In the genomic region with DNA sequence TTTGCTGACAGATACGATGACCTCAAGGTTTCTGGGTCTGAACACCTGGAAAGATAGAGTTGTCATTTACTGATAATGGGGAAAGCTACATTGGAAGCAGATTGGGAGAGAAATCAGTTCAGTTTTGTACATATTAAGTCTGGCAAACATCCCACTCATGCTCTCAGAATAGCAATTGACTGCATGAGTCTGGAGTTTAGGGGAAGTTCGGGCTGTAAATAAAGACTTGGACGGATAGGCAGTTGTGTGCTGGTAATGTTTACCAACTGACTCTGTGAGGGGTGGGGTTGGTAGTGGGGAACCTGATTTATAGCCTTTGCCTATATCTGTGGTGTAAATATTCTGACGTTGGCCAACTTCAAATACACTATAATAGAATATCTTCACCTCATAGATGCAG, we compare ENCODE assay signal across 10 cellular contexts. TPM values are rescaled to one million over a fixed set of nuclear protein-coding genes. Genes with fewer than 3 reads are reported as not detected.
DNase-seq lines count a peak whose midpoint lies in the region; ATAC-seq and TF ChIP-seq lines count a peak whose summit lies in the region.
"Had no signal": no experiment of that assay in that cellular context is flagged by ENCODE, and none has a peak within 500 bp of the region (broad histone marks: within the 10 kb centered on the region; RNA-seq: fewer than 3 reads in every experiment).

No MANE protein-coding gene starts in this region.

- peak overlapping the region; percentile 25 for H3K4me3 Mint-ChIP-seq in natural killer cell

- no peaks in the 10 kb centered on the region for H3K36me3 ChIP-seq in left ventricle myocardium inferior

- H3K9me3 ChIP-seq in left ventricle myocardium inferior (replicated peaks): no peaks in the 10 kb centered on the region

- intact Hi-C loops in left ventricle myocardium inferior (cut with micrococcal nuclease) (no loop called here), left cardiac atrium (cut with DNase I) (no loop called here), natural killer cell (cut with micrococcal nuclease) (no loop called here)

- TF ChIP-seq CTCF in left ventricle myocardium inferior (IDR thresholded peaks at IDR 0.05; ENCODE audit: borderline replicate concordance) (no peak), natural killer cell (IDR thresholded peaks at IDR 0.05) (no peak), foreskin keratinocyte (conservative IDR thresholded peaks at IDR 0.05) (no peak)

- ATAC-seq in left cardiac atrium (no peak), natural killer cell (no peak), foreskin keratinocyte (no peak), GM21447 (IDR thresholded peaks at IDR 0.05; ENCODE audit: unreplicated experiment) (no peak)

- peak overlapping the region in 1 of 2 donors; percentile 41 for H3K27ac Mint-ChIP-seq in natural killer cell

- H3K4me1 ChIP-seq in left ventricle myocardium inferior (peaks cover 94% of the 10 kb centered on the region), foreskin keratinocyte (no peaks in the 10 kb centered on the region)

- H3K27ac ChIP-seq in left ventricle myocardium inferior (replicated peaks) (peak overlapping the region; percentile 97), foreskin keratinocyte (no peak overlapping the region)

- no peaks in the 10 kb centered on the region for H3K36me3 Mint-ChIP-seq in natural killer cell

- H3K27me3 Mint-ChIP-seq in natural killer cell (ENCODE audit: low read depth in 2 of 2): no peaks in the 10 kb centered on the region

- no peaks in the 10 kb centered on the region for H3K27me3 ChIP-seq in left ventricle myocardium inferior (ENCODE audit: low read depth)
- H3K27me3 ChIP-seq in foreskin keratinocyte: no peaks in the 10 kb centered on the region

- H3K9me3 Mint-ChIP-seq in natural killer cell: no peaks in the 10 kb centered on the region

- H3K4me3 ChIP-seq in left ventricle myocardium inferior: no peak overlapping the region

- H3K4me1 Mint-ChIP-seq in natural killer cell: peaks cover 40 to 46% of the 10 kb centered on the region in 2 donors

- no peak for DNase-seq in left ventricle myocardium inferior
- DNase-seq in left cardiac atrium: no peak
- DNase-seq in epidermal melanocyte (ENCODE audit: insufficient read length, low spot score): peak; percentile 12
- no peak for DNase-seq in natural killer cell
- DNase-seq in foreskin keratinocyte: no peak
- no peak for DNase-seq in NCI-H446 (lab: John Stamatoyannopoulos, UW)
- DNase-seq in NCI-H146 (lab: John Stamatoyannopoulos, UW): no peak
- DNase-seq: cerebellar nuclear complex, NCI-H1105 had no signal

RNA-seq across cellular contexts. Expression of a gene that starts 4.0 kb away (rescaled TPM):
- total RNA-seq in left ventricle myocardium inferior (21.9 TPM), left cardiac atrium (10 to 100 TPM; 33.3 to 40.6 TPM), natural killer cell (10 to 100 TPM; 24.3 to 37.1 (median 31.2) TPM), foreskin keratinocyte (5.0 and 8.7 TPM in 2 replicates)
- polyA plus RNA-seq in foreskin keratinocyte: 1.8 and 2.9 TPM in 2 replicates

RNA-seq across cellular contexts. Expression of a gene that starts 54.1 kb away (rescaled TPM):
- total RNA-seq in left ventricle myocardium inferior (17.6 TPM), left cardiac atrium (10 to 100 TPM; 16.8 to 19.1 TPM), natural killer cell (1 to 10 TPM in 2 of 3 donors, under 1 TPM in 1; 0.82 to 3.0 (median 1.5) TPM), foreskin keratinocyte (10.3 and 12.9 TPM in 2 replicates)
- polyA plus RNA-seq in foreskin keratinocyte: 11.6 and 12.5 TPM in 2 replicates
